ENCODE assay signal across 26 cellular contexts in genomic region chr10:113541554-113541902, GRCh38. TPM values are rescaled to one million over a fixed set of nuclear protein-coding genes. Genes with fewer than 3 reads are reported as not detected.
"Had no signal": no experiment of that assay in that cellular context is flagged by ENCODE, and none has a peak within 500 bp of the region (broad histone marks: within the 10 kb centered on the region; RNA-seq: fewer than 3 reads in every experiment).

No MANE protein-coding gene starts in this region.

- H3K27ac Mint-ChIP-seq: activated CD8-positive, alpha-beta T cell treated with anti-CD3 and anti-CD28 coated beads, Interleukin-2, amount 10 ng/mL, durations not matched to agents 7 days and 5 days; activated naive CD4-positive, alpha-beta T cell treated with anti-CD3 and anti-CD28 coated beads, Interleukin-2, amount 50 U/mL, for 72 hours; naive B cell had no signal

- H3K4me3 Mint-ChIP-seq: activated CD8-positive, alpha-beta T cell treated with anti-CD3 and anti-CD28 coated beads, Interleukin-2, amount 10 ng/mL, durations not matched to agents 7 days and 5 days; neural crest cell had no signal

- H3K4me3 ChIP-seq: lower lobe of right lung, mucosa of descending colon, upper lobe of right lung had no signal

- H3K4me1 ChIP-seq: lower lobe of right lung, upper lobe of right lung had no signal

- H3K27ac ChIP-seq: brain microvascular endothelial cell, lower lobe of right lung, upper lobe of right lung, WERI-Rb-1 had no signal

- H3K4me1 Mint-ChIP-seq: naive B cell, neural crest cell had no signal

- H3K27me3 Mint-ChIP-seq: naive B cell had no signal

- H3K9me3 Mint-ChIP-seq: activated naive CD4-positive, alpha-beta T cell treated with anti-CD3 and anti-CD28 coated beads, Interleukin-2, amount 50 U/mL, for 72 hours; neural crest cell had no signal

- H3K36me3 Mint-ChIP-seq: activated naive CD4-positive, alpha-beta T cell treated with anti-CD3 and anti-CD28 coated beads, Interleukin-2, amount 50 U/mL, for 72 hours; naive B cell had no signal

- DNase-seq: activated CD4-positive, alpha-beta T cell treated with anti-CD3 and anti-CD28 coated beads, Interleukin-2, amount 50 U/mL, for 1 hour; activated CD4-positive, CD25-positive, alpha-beta regulatory T cell treated with anti-CD3 and anti-CD28 coated beads, Interleukin-2, amount 50 U/mL, for 72 hours; activated CD8-positive, alpha-beta T cell treated with anti-CD3 and anti-CD28 coated beads, Interleukin-2, amount 10 ng/mL, durations not matched to agents 7 days and 5 days; activated gamma-delta T cell treated with Interleukin-2 at 50 U/mL for 16 hours; brain microvascular endothelial cell; central memory CD4-positive, alpha-beta T cell; effector memory CD4-positive, alpha-beta T cell; foreskin melanocyte; hypothalamus; lower lobe of right lung; mesendoderm; mucosa of descending colon; naive B cell; occipital lobe; stimulated activated CD4-positive, alpha-beta T cell treated with anti-CD3 and anti-CD28 coated beads, Interleukin-12 subunit alpha, Interleukin-12 subunit beta, amount 100 ng/mL, for 4 hours; stimulated activated CD4-positive, alpha-beta T cell treated with anti-CD3 and anti-CD28 coated beads, Interleukin-4, amount 100 ng/mL, for 4 hours; stimulated activated naive CD8-positive, alpha-beta T cell treated with anti-CD3 and anti-CD28 coated beads, Interleukin-15, Interleukin-2, amounts not matched to agents 100 U/mL and 50 U/mL, for 24 hours; upper lobe of right lung; WERI-Rb-1 had no signal

- ATAC-seq: activated CD8-positive, alpha-beta T cell treated with anti-CD3 and anti-CD28 coated beads, Interleukin-2, amount 10 ng/mL, durations not matched to agents 7 days and 5 days; activated naive CD4-positive, alpha-beta T cell treated with anti-CD3 and anti-CD28 coated beads, Interleukin-2, amount 50 U/mL, for 72 hours; lower lobe of right lung; stimulated activated naive CD8-positive, alpha-beta T cell treated with anti-CD3 and anti-CD28 coated beads, Interleukin-15, Interleukin-2, amounts not matched to agents 100 U/mL and 50 U/mL, for 24 hours; upper lobe of right lung had no signal

- H3K27me3 ChIP-seq: brain microvascular endothelial cell, upper lobe of right lung had no signal

- H3K36me3 ChIP-seq: brain microvascular endothelial cell, lower lobe of right lung, upper lobe of right lung, WERI-Rb-1 had no signal

- H3K9me3 ChIP-seq: lower lobe of right lung, mucosa of descending colon, upper lobe of right lung had no signal

RNA-seq across cellular contexts. Expression of gene HABP2, which starts 11.3 kb away (rescaled TPM):
- total RNA-seq: activated CD8-positive, alpha-beta T cell treated with anti-CD3 and anti-CD28 coated beads, Interleukin-2, amount 10 ng/mL, durations not matched to agents 7 days and 5 days; activated naive CD4-positive, alpha-beta T cell treated with anti-CD3 and anti-CD28 coated beads, Interleukin-2, amount 50 U/mL, for 72 hours; aorta; dermis microvascular lymphatic vessel endothelial cell; mucosa of descending colon; neural crest cell; subcutaneous adipose tissue; T-helper 2 cell treated with Interferon-gamma antibody and Interleukin-4, amounts not matched to agents 100 ng/mL and 5 ng/mL, for 36 hours had no signal
- polyA plus RNA-seq: aorta, esophagus had no signal
